17 cellular contexts compared by ENCODE assay signal in genomic region chr22:26462971-26463661, GRCh38. TPM values are rescaled to one million over a fixed set of nuclear protein-coding genes. Genes with fewer than 3 reads are reported as not detected.
A peak's percentile ranks its signal among the peaks of the same experiment; 100 is the strongest.
DNase-seq lines count a peak whose midpoint lies in the region; ATAC-seq and TF ChIP-seq lines count a peak whose summit lies in the region.
"Had no signal": no experiment of that assay in that cellular context is flagged by ENCODE, and none has a peak within 500 bp of the region (broad histone marks: within the 10 kb centered on the region; RNA-seq: fewer than 3 reads in every experiment).

No MANE protein-coding gene starts in this region.

- TF ChIP-seq POLR2A in esophagus muscularis mucosa (IDR thresholded peaks at IDR 0.05; ENCODE audit: low read depth), result no peak

- ATAC-seq in RWPE2 (ENCODE audit: low read depth) (no peak), foreskin keratinocyte (peak; percentile 71), HG02678 (IDR thresholded peaks at IDR 0.05; ENCODE audit: unreplicated experiment) (no peak), GM18861 (IDR thresholded peaks at IDR 0.05; ENCODE audit: unreplicated experiment) (no peak)
- ATAC-seq: activated CD4-positive, alpha-beta T cell treated with anti-CD3 and anti-CD28 coated beads for 36 hours; stimulated activated memory B cell treated with anti-CD40 and anti-IgM and Interleukin-4, amounts not matched to agents 10 μg/mL and 1 μg/mL and 100 μg/mL, for 72 hours had no signal

- in situ Hi-C loops in G401 (cut with HindIII; ENCODE audit: low sequenced_read_pairs), result no loop called here

- no peaks in the 10 kb centered on the region for H3K27me3 ChIP-seq in RWPE2 (ENCODE audit: insufficient read depth, poor library complexity, severe bottlenecking)
- no peaks in the 10 kb centered on the region for H3K27me3 ChIP-seq in foreskin keratinocyte
- no peaks in the 10 kb centered on the region for H3K27me3 ChIP-seq in esophagus muscularis mucosa
- H3K27me3 ChIP-seq: MG63, right atrium auricular region, vagina had no signal

- TF ChIP-seq CTCF in RWPE2 (IDR thresholded peaks at IDR 0.05; ENCODE audit: poor library complexity, severe bottlenecking) (no peak), foreskin keratinocyte (conservative IDR thresholded peaks at IDR 0.05) (no peak), esophagus muscularis mucosa (IDR thresholded peaks at IDR 0.05) (no peak)

- H3K4me1 ChIP-seq in RWPE2 (ENCODE audit: insufficient read depth, poor library complexity, severe bottlenecking), result peaks cover 13% of the 10 kb centered on the region
- H3K4me1 ChIP-seq in foreskin keratinocyte, result peaks cover 35% of the 10 kb centered on the region
- peaks cover 0 to 11% (median 3%) of the 10 kb centered on the region in 4 donors for H3K4me1 ChIP-seq in esophagus muscularis mucosa
- H3K4me1 ChIP-seq: vagina had no signal

- H3K9me3 ChIP-seq in RWPE2 (ENCODE audit: severe bottlenecking) (no peaks in the 10 kb centered on the region), esophagus muscularis mucosa (no peaks in the 10 kb centered on the region)
- H3K9me3 ChIP-seq: left ventricle myocardium inferior, MG63, right atrium auricular region, vagina had no signal

- no peak overlapping the region for H3K4me3 ChIP-seq in RWPE2 (ENCODE audit: severe bottlenecking)
- H3K4me3 ChIP-seq in esophagus muscularis mucosa, result no peak overlapping the region
- H3K4me3 ChIP-seq: left ventricle myocardium inferior, MG63, right atrium auricular region, vagina had no signal

- WGBS in esophagus muscularis mucosa, result 80% methylated on average over 9 of the region's 10 CpGs

- H3K36me3 ChIP-seq in RWPE2 (ENCODE audit: low read depth) (peaks cover 87% of the 10 kb centered on the region), esophagus muscularis mucosa (peaks cover 42 to 96% (median 77%) of the 10 kb centered on the region in 4 donors)

- no peak for TF ChIP-seq EP300 in esophagus muscularis mucosa (IDR thresholded peaks at IDR 0.05)

- DNase-seq in G401 (ENCODE audit: low spot score) (peak; percentile 61), RWPE2 (ENCODE audit: low spot score) (no peak), foreskin keratinocyte (peak in 1 of 2 donors; percentile 46), posterior cingulate gyrus (peak in 7 of 10 donors; percentile 40 to 92 (median 66)), esophagus muscularis mucosa (ENCODE audit: extremely low spot score) (no peak)
- DNase-seq: activated CD4-positive, alpha-beta T cell treated with anti-CD3 and anti-CD28 coated beads for 36 hours; activated naive CD8-positive, alpha-beta T cell treated with anti-CD3 and anti-CD28 coated beads for 36 hours; activated T-cell treated with anti-CD3 and anti-CD28 coated beads for 4 hours; DMS53; left ventricle myocardium inferior; MG63; NCI-H2081 treated with DMSO at 0.1 percent for 48 hours had no signal

- H3K27ac ChIP-seq in RWPE2 (ENCODE audit: poor library complexity, severe bottlenecking) (peak overlapping the region; percentile 58), foreskin keratinocyte (no peak overlapping the region), esophagus muscularis mucosa (replicated peaks in 1 of 4) (no peak overlapping the region)
- H3K27ac ChIP-seq: left ventricle myocardium inferior, right atrium auricular region, vagina had no signal

- intact Hi-C loops in posterior cingulate gyrus (cut with DNase I) (no loop called here), esophagus muscularis mucosa (cut with DNase I) (loop anchor here (5.0 kb wide), 1 partner anchor 101 kb away; no protein-coding TSS in a partner anchor)

RNA-seq across cellular contexts. Expression of gene HPS4, which starts 20.5 kb away (rescaled TPM):
- total RNA-seq in G401 (2014; rRNA removed; shearing (Covaris generic)), result 23.6 and 32.7 TPM in 2 replicates
- 31.3 and 33.7 TPM in 2 replicates for total RNA-seq in foreskin keratinocyte
- 13.1 and 14.7 TPM in 2 replicates for polyA plus RNA-seq in foreskin keratinocyte
- total RNA-seq in esophagus muscularis mucosa, result 10 to 100 TPM; 15.4 to 17.9 (median 17.5) TPM

RNA-seq across cellular contexts. Expression of gene SRRD, which starts 20.6 kb away (rescaled TPM):
- total RNA-seq in G401 (2014; rRNA removed; shearing (Covaris generic)), result 32.4 and 47.1 TPM in 2 replicates
- total RNA-seq in foreskin keratinocyte, result 27.1 and 32.5 TPM in 2 replicates
- 36.0 and 41.8 TPM in 2 replicates for polyA plus RNA-seq in foreskin keratinocyte
- total RNA-seq in esophagus muscularis mucosa, result 10 to 100 TPM; 12.7 to 20.5 (median 15.2) TPM

RNA-seq across cellular contexts. Expression of gene ASPHD2, which starts 34.1 kb away (rescaled TPM):
- 2.8 and 3.2 TPM in 2 replicates for total RNA-seq in G401 (2014; rRNA removed; shearing (Covaris generic))
- total RNA-seq in foreskin keratinocyte, result 7.3 and 9.5 TPM in 2 replicates
- polyA plus RNA-seq in foreskin keratinocyte, result 5.4 and 6.1 TPM in 2 replicates
- 1 to 10 TPM in 2 of 4 donors, under 1 TPM in 2; 0.42 to 1.1 (median 0.88) TPM for total RNA-seq in esophagus muscularis mucosa

RNA-seq across cellular contexts. Expression of gene TFIP11, which starts 49.2 kb away (rescaled TPM):
- 39.1 and 60.0 TPM in 2 replicates for total RNA-seq in G401 (2014; rRNA removed; shearing (Covaris generic))
- 27.4 and 28.2 TPM in 2 replicates for total RNA-seq in foreskin keratinocyte
- polyA plus RNA-seq in foreskin keratinocyte, result 25.3 and 25.7 TPM in 2 replicates
- total RNA-seq in esophagus muscularis mucosa, result 10 to 100 TPM; 17.9 to 23.5 (median 20.4) TPM

Comparison
In these comparisons a context has a peak if more than half of its experiments do, and no peak if none do; other contexts are left out.
1. DNase-seq: peak in G401 (single experiment) and posterior cingulate gyrus (7 of 10); none in RWPE2 (single experiment) and esophagus muscularis mucosa (single experiment).